11 cellular contexts compared by ENCODE assay signal in genomic region chr1:11847667-11848445, GRCh38. TPM values are rescaled to one million over a fixed set of nuclear protein-coding genes. Genes with fewer than 3 reads are reported as not detected.
A peak's percentile ranks its signal among the peaks of the same experiment; 100 is the strongest.
DNase-seq lines count a peak whose midpoint lies in the region; ATAC-seq and TF ChIP-seq lines count a peak whose summit lies in the region.
"Had no signal": no experiment of that assay in that cellular context is flagged by ENCODE, and none has a peak within 500 bp of the region (broad histone marks: within the 10 kb centered on the region; RNA-seq: fewer than 3 reads in every experiment).

TSS of gene NPPA (minus strand) at chr1:11847783. CDS start at chr1:11847684, 99 bp downstream.

- H3K4me1 ChIP-seq in HAP-1: no peaks in the 10 kb centered on the region

- H3K4me3 ChIP-seq in HAP-1: no peak within 1 kb of the TSS

- no peak for TF ChIP-seq CTCF in progenitor cell of endocrine pancreas (IDR thresholded peaks at IDR 0.05; ENCODE audit: unreplicated experiment)

- intact Hi-C loops in cardiac septum (cut with DNase I): no loop called here

- H3K9me3 Mint-ChIP-seq in progenitor cell of endocrine pancreas (ENCODE audit: low read depth): no peaks in the 10 kb centered on the region

- no peak within 1 kb of the TSS for H3K4me3 Mint-ChIP-seq in progenitor cell of endocrine pancreas (ENCODE audit: low read depth)

- H3K4me1 Mint-ChIP-seq in progenitor cell of endocrine pancreas (ENCODE audit: low read depth): no peaks in the 10 kb centered on the region

- 0 out of 2 replicates have a peak, but pooled peaks cover 7% of the 10 kb centered on the region for H3K36me3 ChIP-seq in HAP-1 (replicated peaks)

- in situ Hi-C loops in HAP-1 (cut with MboI; ENCODE audit: low sequenced_read_pairs): no loop called here

- no peak for ATAC-seq in GM18505 (IDR thresholded peaks at IDR 0.05; ENCODE audit: unreplicated experiment)
- no peak for ATAC-seq in GM21423 (IDR thresholded peaks at IDR 0.05; ENCODE audit: unreplicated experiment)

- DNase-seq in COLO668 (lab: John Stamatoyannopoulos, UW; ENCODE audit: unreplicated experiment) (peak; percentile 98), NCI-H1092 (lab: John Stamatoyannopoulos, UW) (peak; percentile 99), NCI-H524 (lab: John Stamatoyannopoulos, UW) (peak; percentile 92 to 96), cardiac septum (ENCODE audit: low spot score) (peak; percentile 88), HAP-1 (ENCODE audit: low spot score in 2 of 2) (no peak), progenitor cell of endocrine pancreas (ENCODE audit: low spot score, unreplicated experiment) (no peak)
- DNase-seq: T-helper 9 cell had no signal

- H3K9me3 ChIP-seq in HAP-1: no peaks in the 10 kb centered on the region

- no peak within 1 kb of the TSS for H3K27ac Mint-ChIP-seq in progenitor cell of endocrine pancreas

- H3K36me3 Mint-ChIP-seq in progenitor cell of endocrine pancreas (ENCODE audit: insufficient read depth): peaks cover 12% of the 10 kb centered on the region

- peaks cover 1% of the 10 kb centered on the region for H3K27me3 Mint-ChIP-seq in progenitor cell of endocrine pancreas

- no peak for TF ChIP-seq POLR2A in GM18505 (IDR thresholded peaks at IDR 0.05; ENCODE audit: borderline replicate concordance, extremely low read depth, insufficient read depth, insufficient read length)

- no peaks in the 10 kb centered on the region for H3K27me3 ChIP-seq in HAP-1 (ENCODE audit: low read depth)

RNA-seq across cellular contexts. Expression of gene NPPA, which starts in this region (rescaled TPM):
- 21,376 TPM for total RNA-seq in cardiac septum
- total RNA-seq in progenitor cell of endocrine pancreas: not detected in 2 replicates
- total RNA-seq: mesenteric fat pad, renal cortical epithelial cell had no signal

Comparison
In these comparisons a context has a peak if more than half of its experiments do, and no peak if none do; other contexts are left out.
1. RNA of gene NPPA (total RNA-seq): 21,376 TPM in cardiac septum (single experiment); not detected in progenitor cell of endocrine pancreas; every median in the first group is over 1,000 times any median in the second.
2. DNase-seq: peak in COLO668 (single experiment), NCI-H1092 (single experiment), NCI-H524 (2 of 2) and cardiac septum (single experiment); none in HAP-1 (0 of 2) and progenitor cell of endocrine pancreas (single experiment).